In genomic region chr2:31524592-31524991, GRCh38 we compare ENCODE assay signal across 22 cellular contexts. TPM values are rescaled to one million over a fixed set of nuclear protein-coding genes. Genes with fewer than 3 reads are reported as not detected.
"Had no signal": no experiment of that assay in that cellular context is flagged by ENCODE, and none has a peak within 500 bp of the region (broad histone marks: within the 10 kb centered on the region; RNA-seq: fewer than 3 reads in every experiment).

No MANE protein-coding gene starts in this region.

- H3K27ac Mint-ChIP-seq: natural killer cell; nephron; stimulated activated effector memory CD8-positive, alpha-beta T cell treated with anti-CD3 and anti-CD28 coated beads, Interleukin-12 subunit alpha, Interleukin-12 subunit beta, amount 100 ng/mL, for 72 hours; stimulated activated naive B cell treated with anti-CD40 and anti-IgM and Interleukin-4, amounts not matched to agents 10 μg/mL and 1 μg/mL and 100 μg/mL, for 72 hours; stimulated activated naive CD8-positive, alpha-beta T cell treated with anti-CD3 and anti-CD28 coated beads, Interleukin-15, Interleukin-2, amounts not matched to agents 100 ng/mL and 50 ng/mL, for 24 hours had no signal

- H3K4me3 Mint-ChIP-seq: natural killer cell; nephron; stimulated activated effector memory CD8-positive, alpha-beta T cell treated with anti-CD3 and anti-CD28 coated beads, Interleukin-12 subunit alpha, Interleukin-12 subunit beta, amount 100 ng/mL, for 72 hours; stimulated activated naive B cell treated with anti-CD40 and anti-IgM and Interleukin-4, amounts not matched to agents 10 μg/mL and 1 μg/mL and 100 μg/mL, for 72 hours; stimulated activated naive CD8-positive, alpha-beta T cell treated with anti-CD3 and anti-CD28 coated beads, Interleukin-15, Interleukin-2, amounts not matched to agents 100 ng/mL and 50 ng/mL, for 24 hours had no signal

- H3K36me3 Mint-ChIP-seq: natural killer cell; stimulated activated effector memory CD8-positive, alpha-beta T cell treated with anti-CD3 and anti-CD28 coated beads, Interleukin-12 subunit alpha, Interleukin-12 subunit beta, amount 100 ng/mL, for 72 hours; stimulated activated naive B cell treated with anti-CD40 and anti-IgM and Interleukin-4, amounts not matched to agents 10 μg/mL and 1 μg/mL and 100 μg/mL, for 72 hours had no signal

- H3K9me3 Mint-ChIP-seq: natural killer cell; nephron; stimulated activated effector memory CD8-positive, alpha-beta T cell treated with anti-CD3 and anti-CD28 coated beads, Interleukin-12 subunit alpha, Interleukin-12 subunit beta, amount 100 ng/mL, for 72 hours; stimulated activated naive B cell treated with anti-CD40 and anti-IgM and Interleukin-4, amounts not matched to agents 10 μg/mL and 1 μg/mL and 100 μg/mL, for 72 hours; stimulated activated naive CD8-positive, alpha-beta T cell treated with anti-CD3 and anti-CD28 coated beads, Interleukin-15, Interleukin-2, amounts not matched to agents 100 ng/mL and 50 ng/mL, for 24 hours had no signal

- ATAC-seq: natural killer cell had no signal

- H3K27me3 ChIP-seq: right atrium auricular region, stomach, thyroid gland, tibial nerve, upper lobe of left lung, vagina had no signal

- H3K4me1 Mint-ChIP-seq: stimulated activated effector memory CD8-positive, alpha-beta T cell treated with anti-CD3 and anti-CD28 coated beads, Interleukin-12 subunit alpha, Interleukin-12 subunit beta, amount 100 ng/mL, for 72 hours; stimulated activated naive B cell treated with anti-CD40 and anti-IgM and Interleukin-4, amounts not matched to agents 10 μg/mL and 1 μg/mL and 100 μg/mL, for 72 hours had no signal

- H3K4me1 ChIP-seq: pancreas, prostate gland, right atrium auricular region, sigmoid colon, stomach, thyroid gland, tibial nerve, upper lobe of left lung, vagina had no signal

- H3K27ac ChIP-seq: neutrophil, pancreas, prostate gland, right atrium auricular region, sigmoid colon, stomach, thoracic aorta, thyroid gland, tibial nerve, upper lobe of left lung, vagina had no signal

- DNase-seq: sigmoid colon had no signal

- H3K36me3 ChIP-seq: neutrophil, pancreas, prostate gland, right atrium auricular region, sigmoid colon, stomach, thoracic aorta, thyroid gland, tibial nerve, upper lobe of left lung, vagina had no signal

- H3K4me3 ChIP-seq: pancreas, prostate gland, right atrium auricular region, sigmoid colon, stomach, thoracic aorta, thyroid gland, tibial nerve, upper lobe of left lung, vagina had no signal

RNA-seq across cellular contexts. Expression of gene SRD5A2, which starts 56.1 kb away (rescaled TPM):
- total RNA-seq: natural killer cell, omental fat pad, osteocyte, pancreas, posterior vena cava, pulmonary artery endothelial cell, right atrium auricular region, sigmoid colon, skeletal muscle tissue, thoracic aorta, tibial nerve had no signal
- polyA plus RNA-seq: small intestine had no signal
